Comparison of ENCODE assay signal across 1 cellular context in the genomic region with DNA sequence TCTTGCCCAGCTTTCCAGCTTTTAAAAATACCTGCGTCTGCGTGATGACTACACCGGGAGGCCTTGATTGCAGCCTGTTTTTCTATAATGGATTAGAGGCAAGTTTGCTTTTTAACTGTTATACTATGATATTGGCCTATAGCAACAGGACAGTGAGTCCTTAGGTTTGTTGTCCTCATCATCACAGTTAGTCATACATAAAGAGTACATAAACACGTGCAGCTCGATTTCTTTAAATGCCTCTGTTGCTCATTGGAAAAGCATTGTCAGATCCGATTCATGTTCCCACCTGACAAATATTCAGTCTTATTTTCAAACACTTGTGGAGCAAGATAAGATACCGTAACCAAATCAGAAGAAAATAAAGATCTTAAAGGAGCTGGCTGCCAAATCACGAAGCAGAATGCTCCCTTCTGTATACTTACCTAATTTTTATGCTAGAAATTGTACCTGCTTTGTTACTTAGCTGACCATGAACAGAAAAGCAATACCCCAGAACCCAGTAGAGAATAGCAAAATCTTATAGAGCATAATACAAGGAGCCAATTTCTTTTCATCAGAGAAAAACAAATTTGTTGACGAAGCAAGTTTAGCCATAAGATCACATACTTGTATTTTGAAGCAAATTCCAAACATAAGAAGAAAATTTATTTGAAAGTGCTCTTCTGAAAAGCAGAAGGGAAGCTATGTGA.
TF ChIP-seq lines count a peak whose summit lies in the region.

No MANE protein-coding gene starts in this region.

TF ChIP-seq in HepG2, 621 proteins besides CTCF, POLR2A, EP300 and RAD21 (continued from another document):
- TF ChIP-seq ETS1 (CRISPR knock-in tag; IDR thresholded peaks at IDR 0.05) (no peak), ARNT (IDR thresholded peaks at IDR 0.05) (no peak), ARNTL (CRISPR knock-in tag; IDR thresholded peaks at IDR 0.05) (no peak), MAFF (IDR thresholded peaks at IDR 0.05; ENCODE audit: low read depth, low read length) (0 out of 2 replicates have a peak, but pooled peaks have one; percentile 25)
TF ChIP-seq in HepG2: peak in this region for 2.
